In the genomic region with DNA sequence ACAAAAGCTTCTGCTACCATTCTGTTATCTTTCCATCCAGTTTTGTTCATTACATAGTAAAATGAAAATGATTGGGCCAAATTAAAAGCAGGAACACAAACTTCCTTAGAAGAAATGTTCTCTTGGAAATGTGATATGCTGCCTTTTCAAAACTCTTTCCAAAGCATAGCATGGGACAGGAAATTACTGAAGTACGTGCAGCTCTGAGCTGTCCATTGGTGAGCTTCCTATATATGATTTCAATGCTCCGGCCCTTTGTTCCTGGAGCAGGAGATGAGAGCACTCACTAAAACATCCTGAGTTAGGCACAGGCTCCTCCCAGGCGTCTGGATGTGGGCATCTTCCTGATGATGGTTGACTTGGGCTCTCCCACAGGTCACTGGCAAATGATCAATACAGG, we compare ENCODE assay signal across 22 cellular contexts.
"Had no signal": no experiment of that assay in that cellular context is flagged by ENCODE, and none has a peak within 500 bp of the region (broad histone marks: within the 10 kb centered on the region; RNA-seq: fewer than 3 reads in every experiment).

No MANE protein-coding gene starts in this region.

- DNase-seq: activated CD4-positive, alpha-beta T cell treated with anti-CD3 and anti-CD28 coated beads, Interleukin-2, amount 10 ng/mL, durations not matched to agents 7 days and 5 days; activated CD4-positive, CD25-positive, alpha-beta regulatory T cell treated with anti-CD3 and anti-CD28 coated beads, Interleukin-2, amount 50 U/mL, for 72 hours; activated CD8-positive, alpha-beta memory T cell treated with anti-CD3 and anti-CD28 coated beads, Interleukin-2, amount 10 ng/mL, durations not matched to agents 7 days and 5 days; activated CD8-positive, alpha-beta T cell treated with anti-CD3 and anti-CD28 coated beads for 36 hours; activated effector memory CD4-positive, alpha-beta T cell treated with anti-CD3 and anti-CD28 coated beads, Interleukin-2, amount 50 U/mL, for 16 hours; activated naive CD4-positive, alpha-beta T cell treated with anti-CD3 and anti-CD28 coated beads, Interleukin-2, amount 10 ng/mL, durations not matched to agents 7 days and 5 days; activated T-cell treated with anti-CD3 and anti-CD28 coated beads for 4 hours; anterior cingulate cortex; body of pancreas; caudate nucleus; effector memory CD4-positive, alpha-beta T cell; ovary; stimulated activated CD4-positive, alpha-beta T cell treated with anti-CD3 and anti-CD28 coated beads, Interleukin-4, amount 100 ng/mL, for 24 hours; stimulated activated naive CD4-positive, alpha-beta T cell treated with Interleukin-2 at 50 U/mL for 16 hours; upper lobe of left lung had no signal

- ATAC-seq: activated CD8-positive, alpha-beta memory T cell treated with anti-CD3 and anti-CD28 coated beads, Interleukin-2, amount 10 ng/mL, durations not matched to agents 7 days and 5 days; activated CD8-positive, alpha-beta T cell treated with anti-CD3 and anti-CD28 coated beads for 36 hours; body of pancreas; esophagus mucosa; left lobe of liver; natural killer cell treated with Interleukin-12 subunit alpha and Interleukin-12 subunit beta and Interleukin-15 and Interleukin-18, amount 100 ng/mL, for 72 hours had no signal

- H3K4me3 ChIP-seq: body of pancreas, lung, ovary, prostate gland, right atrium auricular region, upper lobe of left lung had no signal

- H3K4me1 ChIP-seq: body of pancreas, prostate gland, right atrium auricular region had no signal

- H3K27me3 ChIP-seq: body of pancreas, ovary, right atrium auricular region, upper lobe of left lung had no signal

- H3K36me3 ChIP-seq: ovary, prostate gland, right atrium auricular region, upper lobe of left lung had no signal

- H3K9me3 ChIP-seq: body of pancreas, ovary, prostate gland, right atrium auricular region, upper lobe of left lung had no signal

- H3K27ac ChIP-seq: body of pancreas, ovary, prostate gland, right atrium auricular region, upper lobe of left lung, VCaP had no signal
